21 cellular contexts compared by ENCODE assay signal in the genomic region with DNA sequence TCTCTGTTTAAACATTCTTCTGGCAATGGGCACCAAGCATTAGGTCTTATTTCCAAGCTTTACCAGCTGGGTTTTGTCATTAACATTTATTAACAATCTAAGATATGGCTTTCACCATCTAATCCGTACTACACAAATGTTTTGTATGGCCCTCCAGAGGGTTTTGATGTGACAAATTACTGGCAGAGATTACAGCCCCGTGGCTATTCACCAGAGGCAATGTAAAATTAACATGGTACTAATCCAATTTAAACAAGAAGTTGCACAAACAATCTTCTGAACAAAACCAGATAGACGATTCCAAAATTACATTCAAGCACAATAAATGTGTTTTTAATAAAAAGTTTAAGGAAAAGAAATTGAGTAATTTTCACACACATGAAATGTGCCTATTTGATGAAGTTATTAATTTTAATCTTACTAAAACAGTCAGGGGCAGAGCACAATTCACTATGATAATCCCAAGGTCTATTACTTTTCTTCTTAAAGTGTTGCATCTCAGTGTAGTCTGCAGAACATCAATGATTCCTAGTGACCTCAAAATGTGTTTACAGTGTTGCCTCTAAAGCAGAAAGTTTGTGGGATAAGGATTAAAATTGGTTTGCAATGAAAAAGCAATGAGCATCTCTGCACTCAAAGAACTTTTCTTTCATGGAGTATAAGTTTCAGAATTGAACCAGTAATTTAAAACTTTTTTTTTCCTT.
DNase-seq lines count a peak whose midpoint lies in the region; ATAC-seq and TF ChIP-seq lines count a peak whose summit lies in the region.
"Had no signal": no experiment of that assay in that cellular context is flagged by ENCODE, and none has a peak within 500 bp of the region (broad histone marks: within the 10 kb centered on the region; RNA-seq: fewer than 3 reads in every experiment).

No MANE protein-coding gene starts in this region.

- peak in 5 of 8 donors; percentile 61 to 76 (median 69) for ATAC-seq in heart right ventricle
- ATAC-seq in left ventricle myocardium superior = peak; percentile 83
- ATAC-seq in GM18511 (IDR thresholded peaks at IDR 0.05; ENCODE audit: unreplicated experiment) = no peak
- ATAC-seq: activated CD4-positive, CD25-positive, alpha-beta regulatory T cell treated with anti-CD3 and anti-CD28 coated beads, Interleukin-2, amount 50 U/mL, for 24 hours; activated naive CD4-positive, alpha-beta T cell treated with anti-CD3 and anti-CD28 coated beads, Interleukin-2, amount 50 U/mL, for 72 hours; activated T-cell treated with anti-CD3 and anti-CD28 coated beads, Interleukin-2, amount 50 U/mL, for 72 hours; effector memory CD8-positive, alpha-beta T cell had no signal

- H3K4me2 ChIP-seq in SU-DHL-6 (ENCODE audit: low read depth, low read length, poor library complexity, severe bottlenecking) = peak overlapping the region; percentile 43

- DNase-seq in heart right ventricle (peak in 1 of 2 donors; percentile 24), right atrium auricular region (ENCODE audit: low spot score) (no peak), left ventricle myocardium superior (no peak), uterus (peak; percentile 26 to 33), CD14-positive monocyte (ENCODE audit: low spot score) (no peak)
- DNase-seq in activated CD4-positive, alpha-beta T cell treated with anti-CD3 and anti-CD28 coated beads, Interleukin-2, amount 50 U/mL, for 1 hour = no peak
- DNase-seq: ACHN; activated T-cell treated with anti-CD3 and anti-CD28 coated beads, Interleukin-2, amount 50 U/mL, for 72 hours; CD4-positive, alpha-beta T cell; effector memory CD8-positive, alpha-beta T cell; lower lobe of right lung; NCI-H1092; NCI-H2029 treated with DMSO at 0.1 percent for 48 hours; occipital lobe; stimulated activated CD4-positive, alpha-beta T cell treated with anti-CD3 and anti-CD28 coated beads, Interleukin-15, amount 100 ng/mL, for 24 hours had no signal

- H3K4me1 ChIP-seq in heart right ventricle (peaks cover 0 to 7% (median 0%) of the 10 kb centered on the region in 9 donors), right atrium auricular region (no peaks in the 10 kb centered on the region), uterus (peaks cover 0 to 10% of the 10 kb centered on the region in 2 donors)
- H3K4me1 ChIP-seq: lower lobe of right lung, suprapubic skin had no signal

- no peaks in the 10 kb centered on the region; the same call in 1 of the 2 replicates for H3F3A ChIP-seq in SU-DHL-6 (ENCODE audit: insufficient read depth)

- 38 to 50% methylated on average over 3 of the region's 3 CpGs for WGBS in heart right ventricle, 2 donors

- H3K9ac ChIP-seq in SU-DHL-6 (ENCODE audit: low read length) = no peak overlapping the region

- H2AFZ ChIP-seq in SU-DHL-6 (ENCODE audit: low read depth, low read length, severe bottlenecking) = no peak overlapping the region

- no peak overlapping the region for H3K27ac Mint-ChIP-seq in CD14-positive monocyte
- H3K27ac Mint-ChIP-seq: activated naive CD4-positive, alpha-beta T cell treated with anti-CD3 and anti-CD28 coated beads, Interleukin-2, amount 50 U/mL, for 72 hours; activated T-cell treated with anti-CD3 and anti-CD28 coated beads, Interleukin-2, amount 50 U/mL, for 72 hours; CD4-positive, alpha-beta T cell had no signal

- no peak for TF ChIP-seq POLR2A in uterus (IDR thresholded peaks at IDR 0.05)

- no peaks in the 10 kb centered on the region for H3K27me3 ChIP-seq in heart right ventricle
- no peaks in the 10 kb centered on the region for H3K27me3 ChIP-seq in right atrium auricular region
- no peaks in the 10 kb centered on the region for H3K27me3 ChIP-seq in SU-DHL-6 (ENCODE audit: low read length)
- H3K27me3 ChIP-seq in uterus = no peaks in the 10 kb centered on the region
- H3K27me3 ChIP-seq: suprapubic skin had no signal

- H3K9me2 ChIP-seq in SU-DHL-6 (replicated peaks; ENCODE audit: insufficient read depth, low read length) = no peaks in the 10 kb centered on the region

- H3K4me1 Mint-ChIP-seq in CD14-positive monocyte = no peaks in the 10 kb centered on the region

- peaks cover 0 to 9% (median 5%) of the 10 kb centered on the region in 7 donors for H3K9me3 Mint-ChIP-seq in CD14-positive monocyte
- H3K9me3 Mint-ChIP-seq: CD4-positive, alpha-beta T cell; effector memory CD8-positive, alpha-beta T cell had no signal

- intact Hi-C loops in heart right ventricle (cut with DNase I) (loop anchor here in 4 of 10 donors (10.0 kb wide), 2 partner anchors 855 to 1165 kb away; no protein-coding TSS in a partner anchor), left ventricle myocardium superior (cut with micrococcal nuclease) (loop anchor here (10.0 kb wide), 1 partner anchor 465 kb away; no protein-coding TSS in a partner anchor), uterus (cut with DNase I; ENCODE audit: low total_unique reads) (no loop called here), CD14-positive monocyte (cut with micrococcal nuclease) (no loop called here)

- H3K9me3 ChIP-seq in heart right ventricle (peaks cover 0 to 7% (median 0%) of the 10 kb centered on the region in 11 donors), right atrium auricular region (no peaks in the 10 kb centered on the region), SU-DHL-6 (ENCODE audit: insufficient read depth, low read length) (no peaks in the 10 kb centered on the region), uterus (no peaks in the 10 kb centered on the region)
- H3K9me3 ChIP-seq: lower lobe of right lung, suprapubic skin had no signal

- H3K36me3 ChIP-seq in heart right ventricle = peaks cover 0 to 80% (median 7%) of the 10 kb centered on the region in 9 donors
- H3K36me3 ChIP-seq in right atrium auricular region = no peaks in the 10 kb centered on the region
- peaks cover 37% of the 10 kb centered on the region for H3K36me3 ChIP-seq in SU-DHL-6 (ENCODE audit: low read length)
- H3K36me3 ChIP-seq in uterus = no peaks in the 10 kb centered on the region

- H3K4me3 ChIP-seq in heart right ventricle (no peak overlapping the region), right atrium auricular region (no peak overlapping the region), SU-DHL-6 (ENCODE audit: insufficient read depth, low read length, poor library complexity, severe bottlenecking) (peak overlapping the region; percentile 3), uterus (no peak overlapping the region)
- H3K4me3 ChIP-seq: lower lobe of right lung, suprapubic skin had no signal

- no peak for TF ChIP-seq CTCF in heart right ventricle (IDR thresholded peaks at IDR 0.05)
- TF ChIP-seq CTCF in right atrium auricular region (IDR thresholded peaks at IDR 0.05) = no peak
- no peak for TF ChIP-seq CTCF in SU-DHL-6 (IDR thresholded peaks at IDR 0.05; ENCODE audit: insufficient read depth, low read length, poor library complexity, severe bottlenecking)
- TF ChIP-seq CTCF in uterus (IDR thresholded peaks at IDR 0.05) = no peak
- TF ChIP-seq CTCF in CD14-positive monocyte (IDR thresholded peaks at IDR 0.05) = no peak

- H3K79me2 ChIP-seq in SU-DHL-6 (ENCODE audit: insufficient read depth, low read length) = no peaks in the 10 kb centered on the region

- no peaks in the 10 kb centered on the region for H3K27me3 Mint-ChIP-seq in CD14-positive monocyte (ENCODE audit: low read depth in 3 of 3)
- H3K27me3 Mint-ChIP-seq: CD4-positive, alpha-beta T cell; effector memory CD8-positive, alpha-beta T cell had no signal

- H3K4me3 Mint-ChIP-seq in CD14-positive monocyte = no peak overlapping the region
- H3K4me3 Mint-ChIP-seq: activated T-cell treated with anti-CD3 and anti-CD28 coated beads, Interleukin-2, amount 50 U/mL, for 72 hours; CD4-positive, alpha-beta T cell; effector memory CD8-positive, alpha-beta T cell had no signal

- H3K36me3 Mint-ChIP-seq in CD14-positive monocyte = peaks cover 57 to 58% of the 10 kb centered on the region in 2 donors

- no peaks in the 10 kb centered on the region for H4K20me1 ChIP-seq in SU-DHL-6 (ENCODE audit: low read depth, low read length)

- no peak overlapping the region for H3K27ac ChIP-seq in heart right ventricle
- no peak overlapping the region for H3K27ac ChIP-seq in right atrium auricular region
- H3K27ac ChIP-seq in SU-DHL-6 (ENCODE audit: low read depth, low read length) = peak overlapping the region; percentile 63
- H3K27ac ChIP-seq in uterus = peak overlapping the region; percentile 33 to 62
- H3K27ac ChIP-seq: lower lobe of right lung, RWPE1, suprapubic skin had no signal

Comparison
In these comparisons a context has a peak if more than half of its experiments do, and no peak if none do; other contexts are left out.
1. DNase-seq: peak in uterus (2 of 2); none in right atrium auricular region (single experiment), left ventricle myocardium superior (single experiment), activated CD4-positive, alpha-beta T cell treated with anti-CD3 and anti-CD28 coated beads, Interleukin-2, amount 50 U/mL, for 1 hour (single experiment) and CD14-positive monocyte (single experiment).
2. H3K27ac ChIP-seq: peak in SU-DHL-6 (single experiment) and uterus (2 of 2); none in heart right ventricle (0 of 10) and right atrium auricular region (0 of 2).